ENCODE assay signal across 8 cellular contexts in the genomic region with DNA sequence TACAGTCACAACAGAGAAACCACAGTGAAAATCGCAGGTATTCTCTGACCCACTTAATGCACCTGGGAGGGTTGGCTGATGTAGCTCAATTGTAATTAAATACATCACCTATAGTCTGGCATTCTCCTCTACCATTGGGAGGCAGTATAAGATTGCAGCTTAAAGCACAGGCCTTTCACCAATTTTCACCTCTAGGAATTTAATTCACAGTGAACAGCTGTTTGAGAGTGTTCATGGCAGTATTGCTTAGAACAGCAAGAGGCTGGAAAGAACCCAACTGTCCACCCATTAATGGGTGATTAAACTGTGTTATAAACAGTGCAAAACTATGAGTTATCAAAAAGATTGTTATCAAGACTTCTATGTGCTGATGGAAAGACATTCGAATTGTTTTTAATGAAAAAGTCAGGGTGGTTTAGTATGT. TPM values are rescaled to one million over a fixed set of nuclear protein-coding genes. Genes with fewer than 3 reads are reported as not detected.
DNase-seq lines count a peak whose midpoint lies in the region; ATAC-seq, FAIRE-seq and TF ChIP-seq lines count a peak whose summit lies in the region.

No MANE protein-coding gene starts in this region.

- CTCF ChIA-PET in Panc1 (lab: Charles Lee): interaction anchor here (0.6 to 2.1 kb wide), 16 partner anchors 9 to 272 kb away, joined by 3 to 20 read pairs (median 4); a partner anchor contains a TSS
- CTCF ChIA-PET in HepG2 (lab: Yijun Ruan, JAX; ENCODE audit: low intra/inter-chr PET ratio, low total read pairs): interaction anchor here (0.8 to 3.3 kb wide), 6 partner anchors 60 to 162 kb away, joined by 3 to 38 read pairs (median 4); a partner anchor contains a TSS

- H2AFZ ChIP-seq in HepG2 (ENCODE audit: low read length): no peak overlapping the region

- H3K9ac ChIP-seq in HepG2 (ENCODE audit: insufficient read depth, low read depth, low read length): no peak overlapping the region

- TF ChIP-seq EP300 in HepG2 (IDR thresholded peaks at IDR 0.05; ENCODE audit: low read depth in 2 of 2, low read length in 2 of 2): no peak
- TF ChIP-seq EP300 in HepG2 (CRISPR knock-in tag; IDR thresholded peaks at IDR 0.05; ENCODE audit: borderline replicate concordance): no peak

- no peak overlapping the region for H3K4me3 ChIP-seq in Jurkat, Clone E6-1 (ENCODE audit: low read length)
- H3K4me3 ChIP-seq in Panc1 (ENCODE audit: low read depth in 2 of 2, low read length in 2 of 2) (no peak overlapping the region), HepG2 (replicated peaks in 1 of 3; ENCODE audit: insufficient read depth in 1 of 3, low read depth in 2 of 3, low read length in 3 of 3) (no peak overlapping the region), upper lobe of right lung (no peak overlapping the region)

- TF ChIP-seq CTCF in Panc1 (IDR thresholded peaks at IDR 0.05) (peak; percentile 88), HepG2 (CRISPR knock-in tag; IDR thresholded peaks at IDR 0.05) (peak; percentile 90), upper lobe of right lung (IDR thresholded peaks at IDR 0.05) (peak; percentile 72)

- H4K20me1 ChIP-seq in HepG2 (ENCODE audit: insufficient read depth, low read length): no peaks in the 10 kb centered on the region

- TF ChIP-seq POLR2A in HepG2 (IDR thresholded peaks at IDR 0.05; ENCODE audit: insufficient read depth in 1 of 2, low read depth in 2 of 2, low read length in 2 of 2): no peak
- TF ChIP-seq POLR2A in GM18505 (IDR thresholded peaks at IDR 0.05; ENCODE audit: borderline replicate concordance, extremely low read depth, insufficient read depth, insufficient read length): no peak

- H3K36me3 ChIP-seq in Panc1 (ENCODE audit: control insufficient read depth, insufficient read depth, low read length) (peaks cover 9% of the 10 kb centered on the region), HepG2 (replicated peaks in 1 of 2; ENCODE audit: control insufficient read depth in 1 of 2, insufficient read depth in 2 of 2, low read length in 2 of 2) (peaks cover 3 to 7% of the 10 kb centered on the region in 2 experiments; a peak in 3 of 5 replicates), upper lobe of right lung (peaks cover 40% of the 10 kb centered on the region)

- WGBS in HepG2 (ENCODE audit: low lambda C conversion rate): 60% methylated on average over 2 of the region's 2 CpGs

- FAIRE-seq in HepG2 (lab: Jason Lieb, UNC): peak; percentile 79

- BruUV-seq in Panc1 (replicated peaks; lab: Mats Ljungman, UMichigan): no TSS peak
- no TSS peak for BruUV-seq in HepG2 (replicated peaks; lab: Mats Ljungman, UMichigan)

- H3K27ac ChIP-seq in Panc1 (ENCODE audit: low read length) (no peak overlapping the region), HepG2 (ENCODE audit: extremely low read length, insufficient read depth, low read length) (no peak overlapping the region), upper lobe of right lung (peak overlapping the region; percentile 51)

- no peaks in the 10 kb centered on the region for H3K27me3 ChIP-seq in Panc1 (ENCODE audit: control insufficient read depth, insufficient read depth, low read length)
- H3K27me3 ChIP-seq in HepG2 (ENCODE audit: control insufficient read depth in 1 of 2, insufficient read depth in 2 of 2, low read length in 2 of 2): no peaks in the 10 kb centered on the region; a peak in 1 of 5 replicates
- H3K27me3 ChIP-seq in upper lobe of right lung: no peaks in the 10 kb centered on the region

- intact Hi-C loops in Panc1 (cut with micrococcal nuclease; ENCODE audit: unreplicated experiment): loop anchor here (1.0 to 5.0 kb wide), 2 partner anchors 63 to 122 kb away; no protein-coding TSS in a partner anchor
- intact Hi-C loops in HepG2 (cut with micrococcal nuclease; ENCODE audit: unreplicated experiment): loop anchor here (1.0 kb wide), 3 partner anchors 49 to 124 kb away; no protein-coding TSS in a partner anchor
- intact Hi-C loops in upper lobe of right lung (cut with DNase I): no loop called here

- peak; percentile 95 for TF ChIP-seq RAD21 in HepG2 (CRISPR knock-in tag; IDR thresholded peaks at IDR 0.05)

- in situ Hi-C loops in Panc1 (cut with HindIII; ENCODE audit: low pct_unique_long_range_greater_than_20kb, low sequenced_read_pairs) (no loop called here), HepG2 (cut with HindIII; ENCODE audit: extremely low pct_ligation_motif_present, low pct_unique_long_range_greater_than_20kb) (loop anchor here (5.0 to 25.0 kb wide), 3 partner anchors 62 to 292 kb away; a partner anchor contains a TSS)

- ATAC-seq in Panc1 (peak; percentile 62), HepG2 (peak; percentile 9; the same call in 2 of the 3 replicates), upper lobe of right lung (peak; percentile 58), GM18505 (IDR thresholded peaks at IDR 0.05; ENCODE audit: unreplicated experiment) (no peak)

- H3K4me2 ChIP-seq in HepG2 (ENCODE audit: low read depth, low read length): no peak overlapping the region

- H3K4me1 ChIP-seq in Panc1 (ENCODE audit: control insufficient read depth, insufficient read depth, low read length): 0 out of 2 replicates have a peak, but pooled peaks cover 2% of the 10 kb centered on the region
- H3K4me1 ChIP-seq in HepG2 (ENCODE audit: insufficient read depth, low read length): peaks cover 27% of the 10 kb centered on the region
- peaks cover 23% of the 10 kb centered on the region for H3K4me1 ChIP-seq in upper lobe of right lung

- DNase-seq in NCI-H2107 treated with DMSO at 0.1 percent for 48 hours (lab: John Stamatoyannopoulos, UW; ENCODE audit: unreplicated experiment): peak; percentile 84
- no peak for DNase-seq in NCI-H2107 (lab: John Stamatoyannopoulos, UW)
- peak; percentile 42 for DNase-seq in Jurkat, Clone E6-1 (ENCODE audit: low read depth, low spot score)
- peak; percentile 61 for DNase-seq in Panc1 (ENCODE audit: low read depth, low spot score)
- peak; percentile 95 for DNase-seq in cerebellar cortex (ENCODE audit: low spot score)
- DNase-seq in HepG2 (ENCODE audit: low spot score): peak; percentile 77
- DNase-seq in upper lobe of right lung: no peak

- no peaks in the 10 kb centered on the region for H3K79me2 ChIP-seq in HepG2 (ENCODE audit: insufficient read depth, low read length)

- H3K9me3 ChIP-seq in Panc1 (ENCODE audit: control insufficient read depth, insufficient read depth, low read depth, low read length): no peaks in the 10 kb centered on the region
- no peaks in the 10 kb centered on the region for H3K9me3 ChIP-seq in HepG2 (ENCODE audit: low read length)
- no peaks in the 10 kb centered on the region for H3K9me3 ChIP-seq in upper lobe of right lung

- POLR2A ChIA-PET in Panc1 (lab: Charles Lee): no interaction called here
- POLR2A ChIA-PET in HepG2 (lab: Yijun Ruan, JAX): interaction anchor here (1.0 to 1.6 kb wide), 4 partner anchors 42 to 140 kb away, joined by 3 to 10 read pairs (median 6); a partner anchor contains a TSS

RNA-seq across cellular contexts. Expression of a gene that starts 2.0 kb away (rescaled TPM):
- polyA plus RNA-seq in Jurkat, Clone E6-1 (2012; ENCODE audit: insufficient read depth, insufficient read length): 21.2 TPM
- 34.7 TPM for total RNA-seq in Panc1 (2021; ENCODE audit: unreplicated experiment)
- polyA plus RNA-seq in Panc1 (2012; ENCODE audit: insufficient read length): 39.1 TPM
- 26.1 and 46.9 TPM in 2 replicates for total RNA-seq in HepG2 (2016; rRNA removed; fragmentation: Illumina TruSeq; extraction: Trizol)
- 13.9 and 15.6 TPM in 2 replicates for total RNA-seq in HepG2 (2016; cell fraction: cytosol; rRNA removed; fragmentation: Illumina TruSeq; extraction: Trizol; ENCODE audit: low read depth)
- 25.6 and 48.5 TPM in 2 replicates for total RNA-seq in HepG2 (2016; cell fraction: insoluble cytoplasmic fraction; rRNA removed; fragmentation: Illumina TruSeq; extraction: Trizol)
- total RNA-seq in HepG2 (2016; cell fraction: membrane; rRNA removed; fragmentation: Illumina TruSeq; extraction: Trizol): 27.6 and 30.5 TPM in 2 replicates
- total RNA-seq in HepG2 (2016; cell fraction: nucleus; rRNA removed; fragmentation: Illumina TruSeq; extraction: Trizol): 36.5 and 40.3 TPM in 2 replicates
- 33.1 and 35.6 TPM in 2 replicates for polyA plus RNA-seq in HepG2 (2011; rRNA removed)
- polyA plus RNA-seq in HepG2 (2011; cell fraction: cytosol; rRNA removed): 29.4 and 30.1 TPM in 2 replicates
- polyA plus RNA-seq in HepG2 (2011; cell fraction: nucleus; rRNA removed): 20.5 and 25.0 TPM in 2 replicates
- polyA plus RNA-seq in HepG2 (2012): 28.5 and 32.2 TPM in 2 replicates
- 14.6 and 16.0 TPM in 2 replicates for polyA plus RNA-seq in HepG2 (2016; cell fraction: cytosol; fragmentation: Illumina TruSeq; extraction: Trizol; ENCODE audit: low read depth)
- polyA plus RNA-seq in HepG2 (2016; cell fraction: insoluble cytoplasmic fraction; fragmentation: Illumina TruSeq; extraction: Trizol; ENCODE audit: low read depth): 23.9 and 24.8 TPM in 2 replicates
- 21.0 and 21.5 TPM in 2 replicates for polyA plus RNA-seq in HepG2 (2016; cell fraction: membrane; fragmentation: Illumina TruSeq; extraction: Trizol; ENCODE audit: low read depth)
- polyA plus RNA-seq in HepG2 (2016; cell fraction: nucleus; fragmentation: Illumina TruSeq; extraction: Trizol; ENCODE audit: insufficient read depth, low read depth): 57.4 and 60.1 TPM in 2 replicates
- polyA minus RNA-seq in HepG2 (2011; rRNA and poly(A)+ RNA removed; ENCODE audit: low replicate concordance): 13.5 and 24.8 TPM in 2 replicates
- 10.6 and 16.1 TPM in 2 replicates for polyA minus RNA-seq in HepG2 (2011; cell fraction: cytosol; rRNA and poly(A)+ RNA removed)
- 5.9 and 9.2 TPM in 2 replicates for polyA minus RNA-seq in HepG2 (2011; cell fraction: nucleus; rRNA and poly(A)+ RNA removed)
- total RNA-seq in upper lobe of right lung: 39.2 TPM

RNA-seq across cellular contexts. Expression of a gene that starts 26.7 kb away (rescaled TPM):
- polyA plus RNA-seq in Jurkat, Clone E6-1 (2012; ENCODE audit: insufficient read depth, insufficient read length): not detected
- total RNA-seq in Panc1 (2021; ENCODE audit: unreplicated experiment) (38.0 TPM), HepG2 (2016; rRNA removed; fragmentation: Illumina TruSeq; extraction: Trizol) (0.63 and 1.4 TPM in 2 replicates), upper lobe of right lung (20.4 TPM)
- 53.6 TPM for polyA plus RNA-seq in Panc1 (2012; ENCODE audit: insufficient read length)
- total RNA-seq in HepG2 (2016; cell fraction: cytosol; rRNA removed; fragmentation: Illumina TruSeq; extraction: Trizol; ENCODE audit: low read depth): 0.61 and 0.62 TPM in 2 replicates
- total RNA-seq in HepG2 (2016; cell fraction: insoluble cytoplasmic fraction; rRNA removed; fragmentation: Illumina TruSeq; extraction: Trizol): 0.54 and 1.5 TPM in 2 replicates
- total RNA-seq in HepG2 (2016; cell fraction: membrane; rRNA removed; fragmentation: Illumina TruSeq; extraction: Trizol): 0.49 and 0.65 TPM in 2 replicates
- total RNA-seq in HepG2 (2016; cell fraction: nucleus; rRNA removed; fragmentation: Illumina TruSeq; extraction: Trizol): 0.87 and 1.2 TPM in 2 replicates
- 1.7 and 1.9 TPM in 2 replicates for polyA plus RNA-seq in HepG2 (2011; rRNA removed)
- 1.6 and 2.1 TPM in 2 replicates for polyA plus RNA-seq in HepG2 (2011; cell fraction: cytosol; rRNA removed)
- 1.3 and 1.5 TPM in 2 replicates for polyA plus RNA-seq in HepG2 (2011; cell fraction: nucleus; rRNA removed)
- 1.7 and 2.1 TPM in 2 replicates for polyA plus RNA-seq in HepG2 (2012)
- polyA plus RNA-seq in HepG2 (2016; cell fraction: cytosol; fragmentation: Illumina TruSeq; extraction: Trizol; ENCODE audit: low read depth): 0.54 and 0.74 TPM in 2 replicates
- 0.36 and 0.46 TPM in 2 replicates for polyA plus RNA-seq in HepG2 (2016; cell fraction: insoluble cytoplasmic fraction; fragmentation: Illumina TruSeq; extraction: Trizol; ENCODE audit: low read depth)
- polyA plus RNA-seq in HepG2 (2016; cell fraction: membrane; fragmentation: Illumina TruSeq; extraction: Trizol; ENCODE audit: low read depth): 0.41 and 0.64 TPM in 2 replicates
- 1.9 and 2.4 TPM in 2 replicates for polyA plus RNA-seq in HepG2 (2016; cell fraction: nucleus; fragmentation: Illumina TruSeq; extraction: Trizol; ENCODE audit: insufficient read depth, low read depth)
- 1.9 and 27.7 TPM in 2 replicates for polyA minus RNA-seq in HepG2 (2011; rRNA and poly(A)+ RNA removed; ENCODE audit: low replicate concordance)
- 0.88 and 1.2 TPM in 2 replicates for polyA minus RNA-seq in HepG2 (2011; cell fraction: cytosol; rRNA and poly(A)+ RNA removed)
- 0.50 TPM in 1 of 2 replicates, not detected in the other for polyA minus RNA-seq in HepG2 (2011; cell fraction: nucleus; rRNA and poly(A)+ RNA removed)

RNA-seq across cellular contexts. Expression of a gene that starts 52.5 kb away (rescaled TPM):
- polyA plus RNA-seq in Jurkat, Clone E6-1 (2012; ENCODE audit: insufficient read depth, insufficient read length): 71.4 TPM
- 48.4 TPM for total RNA-seq in Panc1 (2021; ENCODE audit: unreplicated experiment)
- 47.3 TPM for polyA plus RNA-seq in Panc1 (2012; ENCODE audit: insufficient read length)
- total RNA-seq in HepG2 (2016; rRNA removed; fragmentation: Illumina TruSeq; extraction: Trizol): 136 and 161 TPM in 2 replicates
- 14.0 and 17.1 TPM in 2 replicates for total RNA-seq in HepG2 (2016; cell fraction: cytosol; rRNA removed; fragmentation: Illumina TruSeq; extraction: Trizol; ENCODE audit: low read depth)
- total RNA-seq in HepG2 (2016; cell fraction: insoluble cytoplasmic fraction; rRNA removed; fragmentation: Illumina TruSeq; extraction: Trizol): 135 and 149 TPM in 2 replicates
- total RNA-seq in HepG2 (2016; cell fraction: membrane; rRNA removed; fragmentation: Illumina TruSeq; extraction: Trizol): 40.4 and 43.8 TPM in 2 replicates
- 93.4 and 104 TPM in 2 replicates for total RNA-seq in HepG2 (2016; cell fraction: nucleus; rRNA removed; fragmentation: Illumina TruSeq; extraction: Trizol)
- polyA plus RNA-seq in HepG2 (2011; rRNA removed): 137 and 161 TPM in 2 replicates
- polyA plus RNA-seq in HepG2 (2011; cell fraction: cytosol; rRNA removed): 124 and 126 TPM in 2 replicates
- 271 and 292 TPM in 2 replicates for polyA plus RNA-seq in HepG2 (2011; cell fraction: nucleus; rRNA removed)
- polyA plus RNA-seq in HepG2 (2012): 99.8 and 102 TPM in 2 replicates
- 9.6 and 11.2 TPM in 2 replicates for polyA plus RNA-seq in HepG2 (2016; cell fraction: cytosol; fragmentation: Illumina TruSeq; extraction: Trizol; ENCODE audit: low read depth)
- polyA plus RNA-seq in HepG2 (2016; cell fraction: insoluble cytoplasmic fraction; fragmentation: Illumina TruSeq; extraction: Trizol; ENCODE audit: low read depth): 107 and 117 TPM in 2 replicates
- polyA plus RNA-seq in HepG2 (2016; cell fraction: membrane; fragmentation: Illumina TruSeq; extraction: Trizol; ENCODE audit: low read depth): 20.1 and 21.8 TPM in 2 replicates
- polyA plus RNA-seq in HepG2 (2016; cell fraction: nucleus; fragmentation: Illumina TruSeq; extraction: Trizol; ENCODE audit: insufficient read depth, low read depth): 123 and 137 TPM in 2 replicates
- polyA minus RNA-seq in HepG2 (2011; rRNA and poly(A)+ RNA removed; ENCODE audit: low replicate concordance): 113 and 272 TPM in 2 replicates
- polyA minus RNA-seq in HepG2 (2011; cell fraction: cytosol; rRNA and poly(A)+ RNA removed): 117 and 119 TPM in 2 replicates
- polyA minus RNA-seq in HepG2 (2011; cell fraction: nucleus; rRNA and poly(A)+ RNA removed): 108 and 134 TPM in 2 replicates
- 67.6 TPM for total RNA-seq in upper lobe of right lung

Comparison
In these comparisons a context has a peak if more than half of its experiments do, and no peak if none do; other contexts are left out.
1. DNase-seq: peak in NCI-H2107 treated with DMSO at 0.1 percent for 48 hours (single experiment), Jurkat, Clone E6-1 (single experiment), Panc1 (single experiment), cerebellar cortex (single experiment) and HepG2 (single experiment); none in NCI-H2107 (single experiment) and upper lobe of right lung (single experiment).
2. Peak in every context shown above with its lines, with median percentiles within 50 percentile points of each other: CTCF ChIP-seq.